13 cellular contexts compared by ENCODE assay signal in the genomic region with DNA sequence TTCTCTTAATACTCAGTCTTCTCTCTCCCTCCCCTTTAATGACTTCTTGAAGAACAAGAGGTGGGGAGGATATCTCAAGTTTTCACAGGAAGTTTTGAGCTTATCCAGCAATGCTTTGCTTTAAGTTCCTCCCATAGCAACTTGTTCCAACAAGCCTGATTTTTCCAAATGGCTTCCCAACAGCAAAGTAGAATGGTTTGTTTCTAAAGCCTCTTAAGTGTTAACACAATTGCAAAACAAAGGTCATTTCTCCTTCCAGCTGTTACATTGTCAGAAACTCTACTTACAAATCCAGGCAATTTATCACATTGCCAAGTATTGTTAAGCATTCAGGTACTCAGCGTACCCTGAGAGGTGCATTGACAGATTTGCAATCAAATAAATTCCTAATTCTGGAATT.
"Had no signal": no experiment of that assay in that cellular context is flagged by ENCODE, and none has a peak within 500 bp of the region (broad histone marks: within the 10 kb centered on the region; RNA-seq: fewer than 3 reads in every experiment).

No MANE protein-coding gene starts in this region.

- DNase-seq: activated naive CD4-positive, alpha-beta T cell; cortex of kidney; effector memory CD4-positive, alpha-beta T cell; erythroblast; mucosa of descending colon; naive thymus-derived CD8-positive, alpha-beta T cell; psoas muscle; sigmoid colon; stimulated activated CD4-positive, alpha-beta T cell treated with anti-CD3 and anti-CD28 coated beads, Interleukin-12 subunit alpha, Interleukin-12 subunit beta, amount 100 ng/mL, for 4 hours; stimulated activated naive CD4-positive, alpha-beta T cell; substantia nigra had no signal

- H3K9me3 ChIP-seq: mucosa of descending colon, psoas muscle, sigmoid colon had no signal

- H3K36me3 ChIP-seq: sigmoid colon had no signal

- H3K4me3 ChIP-seq: mucosa of descending colon, psoas muscle, sigmoid colon had no signal

- H3K27ac ChIP-seq: psoas muscle, sigmoid colon had no signal

- ATAC-seq: activated CD4-positive, CD25-positive, alpha-beta regulatory T cell treated with anti-CD3 and anti-CD28 coated beads, Interleukin-2, amount 50 U/mL, for 24 hours; mucosa of descending colon; naive thymus-derived CD8-positive, alpha-beta T cell; psoas muscle had no signal

- H3K4me1 ChIP-seq: psoas muscle, sigmoid colon had no signal

- H3K27me3 ChIP-seq: sigmoid colon had no signal

- FAIRE-seq: TTC549 had no signal
